ENCODE assay signal across 7 cellular contexts in the genomic region with DNA sequence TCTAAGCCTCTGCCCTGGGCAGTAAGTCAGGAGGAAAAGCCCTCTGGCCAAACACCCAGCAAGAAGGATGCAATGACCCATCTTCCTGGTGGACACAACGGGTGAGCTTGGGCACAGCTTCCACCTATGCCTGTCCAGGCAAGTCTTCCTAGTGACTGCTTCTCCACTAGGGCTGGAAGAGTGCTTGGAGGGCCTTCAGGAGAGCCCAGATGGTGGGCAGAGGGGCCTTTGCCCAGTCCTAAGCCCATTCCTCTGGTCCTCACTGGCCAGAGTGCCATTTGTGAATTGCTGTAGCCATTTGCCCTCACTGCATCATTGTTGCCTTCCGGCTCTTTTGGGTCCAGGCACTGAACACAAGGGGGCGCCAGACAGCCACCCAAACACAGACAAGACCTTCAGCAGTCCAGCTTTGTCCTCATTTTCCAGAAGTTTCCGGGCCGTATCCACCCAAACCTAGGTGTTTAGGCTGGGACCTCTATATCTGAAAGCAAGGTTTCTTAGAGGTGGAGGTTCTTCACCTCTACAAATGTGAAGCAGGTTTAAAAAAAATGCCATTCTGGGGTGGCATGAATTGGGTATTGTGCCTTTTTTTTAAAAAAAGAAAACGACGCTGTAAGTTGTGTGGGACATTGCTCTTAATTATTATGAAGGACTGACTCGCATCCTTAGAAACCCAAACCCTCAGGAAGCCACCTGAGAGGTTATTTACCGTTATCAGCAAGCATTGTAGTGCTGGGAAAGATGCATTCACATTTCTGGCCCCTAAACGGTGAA. TPM values are rescaled to one million over a fixed set of nuclear protein-coding genes. Genes with fewer than 3 reads are reported as not detected.
A peak's percentile ranks its signal among the peaks of the same experiment; 100 is the strongest.
DNase-seq lines count a peak whose midpoint lies in the region; ATAC-seq, FAIRE-seq and TF ChIP-seq lines count a peak whose summit lies in the region.

No MANE protein-coding gene starts in this region.

- no peaks in the 10 kb centered on the region for H3K9me3 Mint-ChIP-seq in activated T-helper 1 cell treated with anti-CD3 and anti-CD28 coated beads, Interleukin-12 subunit alpha, Interleukin-12 subunit beta, Interleukin-2, Interleukin-4 antibody, amounts not matched to agents 30 ng/mL and 10 ng/mL and 1 ng/mL, durations not matched to agents 14 hours and 24 hours and 36 hours
- H3K9me3 Mint-ChIP-seq in neural progenitor cell = peaks cover 7% of the 10 kb centered on the region

- no peaks in the 10 kb centered on the region for H4K20me1 ChIP-seq in neural progenitor cell (ENCODE audit: low read depth)

- DNase-seq in HuH-7.5 (ENCODE audit: low spot score) (peak; percentile 71), RCC 7860 (ENCODE audit: low spot score) (peak; percentile 39), fibroblast of pulmonary artery (ENCODE audit: low read depth) (peak; percentile 83), neural progenitor cell (ENCODE audit: low spot score) (peak; percentile 75), stomach (peak; percentile 88)
- peak; percentile 63 for DNase-seq in activated T-helper 1 cell treated with anti-CD3 and anti-CD28 coated beads, Interleukin-12 subunit alpha, Interleukin-12 subunit beta, Interleukin-2, Interleukin-4 antibody, amounts not matched to agents 30 ng/mL and 10 ng/mL and 1 ng/mL, durations not matched to agents 14 hours and 24 hours and 36 hours (ENCODE audit: low spot score)

- no peak for TF ChIP-seq POLR2A in stomach (IDR thresholded peaks at IDR 0.05)

- no peaks in the 10 kb centered on the region for H3K27me3 Mint-ChIP-seq in activated T-helper 1 cell treated with anti-CD3 and anti-CD28 coated beads, Interleukin-12 subunit alpha, Interleukin-12 subunit beta, Interleukin-2, Interleukin-4 antibody, amounts not matched to agents 30 ng/mL and 10 ng/mL and 1 ng/mL, durations not matched to agents 14 hours and 24 hours and 36 hours (ENCODE audit: insufficient read depth)
- peaks cover 16% of the 10 kb centered on the region for H3K27me3 Mint-ChIP-seq in neural progenitor cell (ENCODE audit: insufficient read depth, low read depth)

- WGBS in stomach, 5 donors = 39 to 44% (median 42%) methylated on average over 10 of the region's 10 CpGs

- peak overlapping the region; percentile 75 for H2AFZ ChIP-seq in neural progenitor cell (replicated peaks)

- H3K4me1 ChIP-seq in neural progenitor cell = peaks cover 16% of the 10 kb centered on the region
- H3K4me1 ChIP-seq in stomach = peaks cover 0 to 16% (median 8%) of the 10 kb centered on the region in 4 donors

- H3K9me3 ChIP-seq in neural progenitor cell (ENCODE audit: low read depth) (no peaks in the 10 kb centered on the region), stomach (no peaks in the 10 kb centered on the region)

- no peak overlapping the region for H3K4me2 ChIP-seq in neural progenitor cell

- no peaks in the 10 kb centered on the region for H3K79me2 ChIP-seq in neural progenitor cell (ENCODE audit: low read depth)

- H3K27me3 ChIP-seq in neural progenitor cell (peaks cover 15% of the 10 kb centered on the region), stomach (no peaks in the 10 kb centered on the region)

- H3K27ac ChIP-seq in neural progenitor cell = no peak overlapping the region
- peak overlapping the region in 1 of 5 donors; percentile 16 for H3K27ac ChIP-seq in stomach

- FAIRE-seq in RCC 7860 (lab: Jason Lieb, UNC) = no peak

- no peaks in the 10 kb centered on the region for H3F3A ChIP-seq in neural progenitor cell (ENCODE audit: low read depth)

- no peak overlapping the region for H3K9ac ChIP-seq in neural progenitor cell

- intact Hi-C loops in activated T-helper 1 cell treated with anti-CD3 and anti-CD28 coated beads, Interleukin-12 subunit alpha, Interleukin-12 subunit beta, Interleukin-2, Interleukin-4 antibody, amounts not matched to agents 30 ng/mL and 10 ng/mL and 1 ng/mL, durations not matched to agents 14 hours and 24 hours and 36 hours (cut with micrococcal nuclease) = loop anchor here (1.0 to 5.0 kb wide), 4 partner anchors 25 to 143 kb away; no protein-coding TSS in a partner anchor
- intact Hi-C loops in stomach (cut with DNase I; ENCODE audit: low total_unique reads) = no loop called here

- H3K4me3 ChIP-seq in fibroblast of pulmonary artery (replicated peaks; ENCODE audit: low read depth, low read length) (no peak overlapping the region), neural progenitor cell (no peak overlapping the region), stomach (no peak overlapping the region)

- peak; percentile 73 for ATAC-seq in GM18498 (IDR thresholded peaks at IDR 0.05; ENCODE audit: unreplicated experiment)

- peak overlapping the region; percentile 56 for H3K27ac Mint-ChIP-seq in activated T-helper 1 cell treated with anti-CD3 and anti-CD28 coated beads, Interleukin-12 subunit alpha, Interleukin-12 subunit beta, Interleukin-2, Interleukin-4 antibody, amounts not matched to agents 30 ng/mL and 10 ng/mL and 1 ng/mL, durations not matched to agents 14 hours and 24 hours and 36 hours
- peak overlapping the region; percentile 43 for H3K27ac Mint-ChIP-seq in neural progenitor cell

- peaks cover 4% of the 10 kb centered on the region for H3K36me3 Mint-ChIP-seq in activated T-helper 1 cell treated with anti-CD3 and anti-CD28 coated beads, Interleukin-12 subunit alpha, Interleukin-12 subunit beta, Interleukin-2, Interleukin-4 antibody, amounts not matched to agents 30 ng/mL and 10 ng/mL and 1 ng/mL, durations not matched to agents 14 hours and 24 hours and 36 hours (ENCODE audit: low read depth)
- peaks cover 13% of the 10 kb centered on the region for H3K36me3 Mint-ChIP-seq in neural progenitor cell

- peaks cover 46% of the 10 kb centered on the region for H3K4me1 Mint-ChIP-seq in activated T-helper 1 cell treated with anti-CD3 and anti-CD28 coated beads, Interleukin-12 subunit alpha, Interleukin-12 subunit beta, Interleukin-2, Interleukin-4 antibody, amounts not matched to agents 30 ng/mL and 10 ng/mL and 1 ng/mL, durations not matched to agents 14 hours and 24 hours and 36 hours (ENCODE audit: low read depth)
- H3K4me1 Mint-ChIP-seq in neural progenitor cell = peaks cover 21% of the 10 kb centered on the region

- TF ChIP-seq CTCF in fibroblast of pulmonary artery (IDR thresholded peaks at IDR 0.05; ENCODE audit: low read length, missing control alignments) = peak; percentile 94
- peak; percentile 94 for TF ChIP-seq CTCF in neural progenitor cell (IDR thresholded peaks at IDR 0.05)
- peak in 5 of 7 experiments; percentile 79 to 94 (median 90) for TF ChIP-seq CTCF in stomach (IDR thresholded peaks at IDR 0.05)

- H3K36me3 ChIP-seq in neural progenitor cell (no peaks in the 10 kb centered on the region), stomach (no peaks in the 10 kb centered on the region)

- TF ChIP-seq EP300 in stomach (IDR thresholded peaks at IDR 0.05) = no peak

- no peak overlapping the region for H3K4me3 Mint-ChIP-seq in activated T-helper 1 cell treated with anti-CD3 and anti-CD28 coated beads, Interleukin-12 subunit alpha, Interleukin-12 subunit beta, Interleukin-2, Interleukin-4 antibody, amounts not matched to agents 30 ng/mL and 10 ng/mL and 1 ng/mL, durations not matched to agents 14 hours and 24 hours and 36 hours
- H3K4me3 Mint-ChIP-seq in neural progenitor cell = no peak overlapping the region

RNA-seq across cellular contexts. Expression of gene PAX8, which starts 29.5 kb away (rescaled TPM):
- 0.70 and 1.6 TPM in 2 replicates for total RNA-seq in activated T-helper 1 cell treated with anti-CD3 and anti-CD28 coated beads, Interleukin-12 subunit alpha, Interleukin-12 subunit beta, Interleukin-2, Interleukin-4 antibody, amounts not matched to agents 30 ng/mL and 10 ng/mL and 1 ng/mL, durations not matched to agents 14 hours and 24 hours and 36 hours
- total RNA-seq in neural progenitor cell (ENCODE audit: low replicate concordance) (1.4 and 2.9 TPM in 2 replicates), stomach (1 to 10 TPM in 2 of 5 donors, not detected in 3; 4.0 to 6.5 TPM)
- 1 to 10 TPM in 1 of 3 donors, under 1 TPM in 2; 0.28 to 1.1 (median 0.50) TPM for polyA plus RNA-seq in stomach
